In genomic region chr16:30761928-30762902, GRCh38 we compare ENCODE assay signal across 8 cellular contexts. TPM values are rescaled to one million over a fixed set of nuclear protein-coding genes. Genes with fewer than 3 reads are reported as not detected.
DNase-seq lines count a peak whose midpoint lies in the region; ATAC-seq and TF ChIP-seq lines count a peak whose summit lies in the region.

Gene CFAP119, minus strand, starts transcription at chr16:30762062. Its CDS starts 314 bp downstream, at chr16:30761748.
Gene RNF40, plus strand, starts transcription at chr16:30762322. Its CDS starts 224 bp downstream, at chr16:30762546.

- H3K9me3 ChIP-seq in esophagus muscularis mucosa, result no peaks in the 10 kb centered on the region
- H3K9me3 ChIP-seq in muscle layer of colon (ENCODE audit: low read length), result no peaks in the 10 kb centered on the region

- no peak for TF ChIP-seq CTCF in esophagus muscularis mucosa (IDR thresholded peaks at IDR 0.05)

- intact Hi-C loops in esophagus muscularis mucosa (cut with DNase I), result no loop called here

- ATAC-seq in GM21737 (IDR thresholded peaks at IDR 0.05; ENCODE audit: unreplicated experiment), result peak; percentile 83

- H3K27me3 ChIP-seq in esophagus muscularis mucosa (no peaks in the 10 kb centered on the region), muscle layer of colon (ENCODE audit: control insufficient read depth in 1 of 2, insufficient read depth in 2 of 2, low read length in 2 of 2) (no peaks in the 10 kb centered on the region)

- TF ChIP-seq POLR2A in esophagus muscularis mucosa (IDR thresholded peaks at IDR 0.05; ENCODE audit: low read depth), result peak; percentile 90

- DNase-seq in DMS79 (lab: John Stamatoyannopoulos, UW), result peak; percentile 97
- peak; percentile 95 for DNase-seq in KG1 (lab: John Stamatoyannopoulos, UW)
- DNase-seq in activated T-cell treated with anti-CD3 and anti-CD28 coated beads, Interleukin-2, amount 50 U/mL, for 48 hours, result peak; percentile 96
- peak; percentile 99 for DNase-seq in esophagus muscularis mucosa (ENCODE audit: extremely low spot score)
- peak; percentile 74 to 83 for DNase-seq in stimulated activated CD8-positive, alpha-beta memory T cell treated with anti-CD3 and anti-CD28 coated beads, Interleukin-7, amount 100 ng/mL, for 1 hour (ENCODE audit: low read depth in 2 of 2)

- H3K4me3 ChIP-seq in esophagus muscularis mucosa (peak within 1 kb of the TSS; percentile 78 to 90 (median 84)), muscle layer of colon (ENCODE audit: low read depth in 1 of 2, low read length in 2 of 2) (peak within 1 kb of the TSS; percentile 77 to 79)

- under 1% methylated on average over 40 of the region's 60 CpGs for WGBS in esophagus muscularis mucosa

- H3K27ac ChIP-seq in esophagus muscularis mucosa (replicated peaks in 1 of 4), result peak within 1 kb of the TSS; percentile 88 to 96 (median 94)
- peak within 1 kb of the TSS; percentile 89 for H3K27ac ChIP-seq in muscle layer of colon (ENCODE audit: low read depth, low read length)

- H3K4me1 ChIP-seq in esophagus muscularis mucosa, result peaks cover 31 to 39% (median 33%) of the 10 kb centered on the region in 4 donors
- H3K4me1 ChIP-seq in muscle layer of colon (ENCODE audit: insufficient read depth, low read length), result peaks cover 27% of the 10 kb centered on the region

- peak within 1 kb of the TSS; percentile 83 for H3K9ac ChIP-seq in muscle layer of colon (ENCODE audit: low read length)

- no peak for TF ChIP-seq EP300 in esophagus muscularis mucosa (IDR thresholded peaks at IDR 0.05)

- H3K36me3 ChIP-seq in esophagus muscularis mucosa (peaks cover 36 to 60% (median 52%) of the 10 kb centered on the region in 4 donors), muscle layer of colon (ENCODE audit: insufficient read depth, low read length) (peaks cover 43% of the 10 kb centered on the region)

TF ChIP-seq in PFSK-1, 5 proteins besides CTCF, POLR2A, EP300 and RAD21:
- TF ChIP-seq FOXP2 (optimal IDR thresholded peaks at IDR 0.05; ENCODE audit: borderline replicate concordance, extremely low read depth, extremely low read length, insufficient read depth) (peak; percentile 53), SIN3A (IDR thresholded peaks at IDR 0.05; ENCODE audit: borderline replicate concordance, insufficient read depth, low read length) (peak; percentile 97), REST (IDR thresholded peaks at IDR 0.05; ENCODE audit: insufficient read depth in 1 of 2, low read depth in 2 of 2, low read length in 2 of 2) (peak in 1 of 2 experiments; percentile 18; a peak in 1 of 4 replicates), POLR2AphosphoS5 (IDR thresholded peaks at IDR 0.05; ENCODE audit: low read depth, low read length) (peak; percentile 86), TAF1 (IDR thresholded peaks at IDR 0.05; ENCODE audit: borderline replicate concordance, insufficient read depth, low read length) (peak; percentile 95)

RNA-seq across cellular contexts. Expression of gene CFAP119, which starts in this region (rescaled TPM):
- 7.5 TPM for polyA plus RNA-seq in PFSK-1 (2012; ENCODE audit: insufficient read length, low read depth)
- 1 to 10 TPM in 2 of 4 donors, under 1 TPM in 2; 0.42 to 2.9 (median 1.4) TPM for total RNA-seq in esophagus muscularis mucosa

RNA-seq across cellular contexts. Expression of gene RNF40, which starts in this region (rescaled TPM):
- 83.1 TPM for polyA plus RNA-seq in PFSK-1 (2012; ENCODE audit: insufficient read length, low read depth)
- 10 to 100 TPM; 61.9 to 86.9 (median 67.0) TPM for total RNA-seq in esophagus muscularis mucosa

Comparison
In these comparisons a context has a peak if more than half of its experiments do, and no peak if none do; other contexts are left out.
1. Peak in every context shown above with its lines: DNase-seq, ATAC-seq, H3K4me3 ChIP-seq and H3K27ac ChIP-seq.